Comparison of ENCODE assay signal across 22 cellular contexts in genomic region chr3:151503074-151503473, GRCh38. TPM values are rescaled to one million over a fixed set of nuclear protein-coding genes. Genes with fewer than 3 reads are reported as not detected.
"Had no signal": no experiment of that assay in that cellular context is flagged by ENCODE, and none has a peak within 500 bp of the region (broad histone marks: within the 10 kb centered on the region; RNA-seq: fewer than 3 reads in every experiment).

No MANE protein-coding gene starts in this region.

- H3K4me1 ChIP-seq: SJCRH30 had no signal

- H3K27ac ChIP-seq: RWPE1, SJCRH30, SK-N-MC had no signal

- H3K36me3 ChIP-seq: SJCRH30 had no signal

- H3K27me3 ChIP-seq: SJCRH30 had no signal

- DNase-seq: Karpas-422, KG1, MM.1S, NCI-H1092 treated with DMSO at 0.1 percent for 48 hours, NCI-H1436, NCI-H187, NCI-H2029, NCI-H2081 treated with DMSO at 0.1 percent for 48 hours, NCI-H2171, NCI-H226, NCI-H446, NCI-H510A, NCI-H524 treated with DMSO at 0.1 percent for 48 hours, NCI-H69, NCI-H774, PC-3, SHP77 treated with DMSO at 0.1 percent for 48 hours, SJCRH30 had no signal

- H3K9me3 ChIP-seq: SJCRH30 had no signal

- ATAC-seq: Panc1, PC-3 had no signal

- H3K4me3 ChIP-seq: SJCRH30, SK-N-MC had no signal

RNA-seq across cellular contexts. Expression of gene IGSF10, which starts 42.2 kb away (rescaled TPM):
- total RNA-seq: OCI-LY7, SJCRH30 had no signal
